12 cellular contexts compared by ENCODE assay signal in genomic region chr9:109910616-109911568, GRCh38.
DNase-seq lines count a peak whose midpoint lies in the region; ATAC-seq and TF ChIP-seq lines count a peak whose summit lies in the region.
"Had no signal": no experiment of that assay in that cellular context is flagged by ENCODE, and none has a peak within 500 bp of the region (broad histone marks: within the 10 kb centered on the region; RNA-seq: fewer than 3 reads in every experiment).

No MANE protein-coding gene starts in this region.

- intact Hi-C loops in psoas muscle (cut with DNase I): no loop called here

- 75 to 78% (median 77%) methylated on average over 8 of the region's 8 CpGs for WGBS in psoas muscle, 3 donors

- H3K27ac ChIP-seq in RWPE2 (ENCODE audit: poor library complexity, severe bottlenecking) (peak overlapping the region; percentile 94), psoas muscle (peak overlapping the region; percentile 17)

- H3K4me1 ChIP-seq in RWPE2 (ENCODE audit: insufficient read depth, poor library complexity, severe bottlenecking): peaks cover 36% of the 10 kb centered on the region
- H3K4me1 ChIP-seq in psoas muscle: peaks cover 18% of the 10 kb centered on the region

- H3K27me3 ChIP-seq in RWPE2 (ENCODE audit: insufficient read depth, poor library complexity, severe bottlenecking): no peaks in the 10 kb centered on the region
- H3K27me3 ChIP-seq in psoas muscle (ENCODE audit: insufficient read depth in 3 of 3, low read length in 2 of 3): no peaks in the 10 kb centered on the region

- H3K36me3 ChIP-seq in RWPE2 (ENCODE audit: low read depth) (no peaks in the 10 kb centered on the region), psoas muscle (ENCODE audit: insufficient read depth in 1 of 2, low read depth in 1 of 2) (no peaks in the 10 kb centered on the region)

- ATAC-seq in RWPE2 (ENCODE audit: low read depth) (peak; percentile 72), psoas muscle (peak in 1 of 4 donors; percentile 31), GM18909 (IDR thresholded peaks at IDR 0.05; ENCODE audit: poor library complexity, unreplicated experiment) (no peak), GM19452 (IDR thresholded peaks at IDR 0.05; ENCODE audit: unreplicated experiment) (no peak), HG03025 (IDR thresholded peaks at IDR 0.05; ENCODE audit: low FRiP score, unreplicated experiment) (no peak)
- ATAC-seq: activated T-cell treated with anti-CD3 and anti-CD28 coated beads, Interleukin-2, amount 50 U/mL, for 72 hours; stimulated activated naive CD8-positive, alpha-beta T cell treated with anti-CD3 and anti-CD28 coated beads, Interleukin-15, amount 100 ng/mL, for 72 hours had no signal

- no peak overlapping the region for H3K4me3 ChIP-seq in RWPE2 (ENCODE audit: severe bottlenecking)
- H3K4me3 ChIP-seq in psoas muscle: no peak overlapping the region

- DNase-seq in DMS53 treated with DMSO at 0.1 percent for 48 hours (lab: John Stamatoyannopoulos, UW; ENCODE audit: unreplicated experiment) (peak; percentile 41), RWPE2 (ENCODE audit: low spot score) (no peak), fibroblast of peridontal ligament (ENCODE audit: extremely low read depth) (peak; percentile 91), psoas muscle (no peak)
- no peak for DNase-seq in activated naive CD4-positive, alpha-beta T cell treated with Interleukin-2 at 50 U/mL for 16 hours
- DNase-seq: activated T-cell treated with anti-CD3 and anti-CD28 coated beads, Interleukin-2, amount 50 U/mL, for 72 hours; DND-41; NCI-H1694; stimulated activated naive CD8-positive, alpha-beta T cell treated with anti-CD3 and anti-CD28 coated beads, Interleukin-15, amount 100 ng/mL, for 72 hours had no signal

- TF ChIP-seq CTCF in RWPE2 (IDR thresholded peaks at IDR 0.05; ENCODE audit: poor library complexity, severe bottlenecking) (no peak), psoas muscle (IDR thresholded peaks at IDR 0.05) (no peak)

- H3K9me3 ChIP-seq in RWPE2 (ENCODE audit: severe bottlenecking): no peaks in the 10 kb centered on the region
- H3K9me3 ChIP-seq in psoas muscle: no peaks in the 10 kb centered on the region

Comparison
In these comparisons a context has a peak if more than half of its experiments do, and no peak if none do; other contexts are left out.
1. DNase-seq: peak in DMS53 treated with DMSO at 0.1 percent for 48 hours (single experiment) and fibroblast of peridontal ligament (single experiment); none in RWPE2 (single experiment), psoas muscle (0 of 2) and activated naive CD4-positive, alpha-beta T cell treated with Interleukin-2 at 50 U/mL for 16 hours (single experiment).